26 cellular contexts compared by ENCODE assay signal in the genomic region with DNA sequence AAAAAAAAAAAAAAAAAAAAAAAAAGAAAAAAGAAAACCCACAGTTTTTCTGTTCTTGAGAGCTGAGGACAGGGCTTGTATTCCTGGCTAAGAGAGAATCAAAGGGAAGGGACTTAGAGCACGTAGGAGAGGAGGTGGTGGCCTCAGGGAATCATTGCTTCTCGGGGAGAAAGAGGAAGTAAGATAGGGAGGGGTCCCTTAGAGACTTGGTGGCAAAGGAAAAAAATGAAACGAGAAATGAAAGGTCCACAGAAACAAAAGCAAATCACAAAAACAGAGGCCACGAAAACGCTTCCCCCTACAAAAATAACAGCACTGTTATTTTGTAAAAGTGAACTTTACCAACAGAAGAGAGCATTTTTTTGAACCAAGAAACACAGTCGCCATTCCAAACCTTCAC.
DNase-seq lines count a peak whose midpoint lies in the region; ATAC-seq and TF ChIP-seq lines count a peak whose summit lies in the region.
"Had no signal": no experiment of that assay in that cellular context is flagged by ENCODE, and none has a peak within 500 bp of the region (broad histone marks: within the 10 kb centered on the region; RNA-seq: fewer than 3 reads in every experiment).

No MANE protein-coding gene starts in this region.

- no peaks in the 10 kb centered on the region for H3F3A ChIP-seq in MM.1S (ENCODE audit: insufficient read depth, low read length)

- no peak for ATAC-seq in activated CD4-positive, alpha-beta T cell treated with anti-CD3 and anti-CD28 coated beads for 36 hours
- ATAC-seq in activated B cell treated with CpG ODN at 0.5 μM for 24 hours (ENCODE audit: low read depth), result no peak
- ATAC-seq in HG02798 (IDR thresholded peaks at IDR 0.05; ENCODE audit: poor library complexity, unreplicated experiment), result no peak
- ATAC-seq in left lobe of liver, result no peak
- ATAC-seq: activated CD4-positive, CD25-positive, alpha-beta regulatory T cell treated with anti-CD3 and anti-CD28 coated beads, Interleukin-2, amount 50 U/mL, for 24 hours; activated T-cell treated with anti-CD3 and anti-CD28 coated beads, Interleukin-2, amount 50 U/mL, for 72 hours; CD8-positive, alpha-beta T cell; GM23338; K562 had no signal

- no peak overlapping the region for H3K4me3 ChIP-seq in MM.1S (ENCODE audit: low read length)
- H3K4me3 ChIP-seq: coronary artery, GM23338, K562, MG63, SJSA1, skin epidermis, upper lobe of left lung had no signal

- 0 out of 2 replicates have a peak overlapping the region, but pooled peaks have one; percentile 35 for H2AFZ ChIP-seq in MM.1S (ENCODE audit: low read length)
- H2AFZ ChIP-seq: GM23338 had no signal

- no peak overlapping the region for H3K4me3 Mint-ChIP-seq in activated CD4-positive, alpha-beta T cell treated with anti-CD3 and anti-CD28 coated beads for 36 hours
- peak overlapping the region; percentile 61 for H3K4me3 Mint-ChIP-seq in activated B cell treated with CpG ODN at 0.5 μM for 24 hours
- H3K4me3 Mint-ChIP-seq: activated CD4-positive, alpha-beta memory T cell treated with anti-CD3 and anti-CD28 coated beads for 36 hours; activated T-cell treated with anti-CD3 and anti-CD28 coated beads, Interleukin-2, amount 50 U/mL, for 72 hours; CD8-positive, alpha-beta T cell; GM23338 had no signal

- no peak overlapping the region for H3K9ac ChIP-seq in MM.1S (ENCODE audit: low read length)

- DNase-seq in activated CD4-positive, alpha-beta T cell treated with anti-CD3 and anti-CD28 coated beads for 36 hours, result no peak
- no peak for DNase-seq in activated CD4-positive, alpha-beta T cell treated with anti-CD3 and anti-CD28 coated beads for 48 hours
- DNase-seq in MM.1S (no peak), activated B cell treated with CpG ODN at 0.5 μM for 24 hours (no peak), NCI-H187 treated with DMSO at 0.1 percent for 48 hours (lab: John Stamatoyannopoulos, UW) (no peak), left lobe of liver (ENCODE audit: low spot score) (no peak), GM20000 (ENCODE audit: low spot score) (no peak)
- DNase-seq: activated CD4-positive, alpha-beta memory T cell treated with anti-CD3 and anti-CD28 coated beads for 36 hours; activated naive CD4-positive, alpha-beta T cell treated with Interleukin-2 at 50 U/mL for 16 hours; activated T-cell treated with anti-CD3 and anti-CD28 coated beads, Interleukin-2, amount 50 U/mL, for 72 hours; CD8-positive, alpha-beta T cell; effector memory CD4-positive, alpha-beta T cell; glutamatergic neuron; mesenchymal stem cell; MG63; NCI-H1436; stimulated activated naive B cell treated with anti-CD40 and anti-IgM and Interleukin-4, amounts not matched to agents 10 μg/mL and 1 μg/mL and 100 μg/mL, for 72 hours had no signal

- POLR2A ChIA-PET in activated CD4-positive, alpha-beta T cell treated with anti-CD3 and anti-CD28 coated beads for 36 hours (lab: Charles Lee), result no interaction called here
- POLR2A ChIA-PET in activated B cell treated with CpG ODN at 0.5 μM for 24 hours (lab: Charles Lee), result interaction anchor here (0.7 kb wide), 1 partner anchor 42 kb away, joined by 5 read pairs; no protein-coding TSS in a partner anchor

- no peaks in the 10 kb centered on the region for H3K4me1 ChIP-seq in MM.1S (ENCODE audit: low read length)
- H3K4me1 ChIP-seq: SJSA1, upper lobe of left lung had no signal

- peaks cover 5% of the 10 kb centered on the region for H3K4me1 Mint-ChIP-seq in activated CD4-positive, alpha-beta T cell treated with anti-CD3 and anti-CD28 coated beads for 36 hours
- H3K4me1 Mint-ChIP-seq in activated B cell treated with CpG ODN at 0.5 μM for 24 hours, result peaks cover 24% of the 10 kb centered on the region

- H3K27ac Mint-ChIP-seq in activated CD4-positive, alpha-beta T cell treated with anti-CD3 and anti-CD28 coated beads for 36 hours, result peak overlapping the region; percentile 19
- H3K27ac Mint-ChIP-seq in activated B cell treated with CpG ODN at 0.5 μM for 24 hours, result peak overlapping the region; percentile 41
- H3K27ac Mint-ChIP-seq: activated CD4-positive, alpha-beta memory T cell treated with anti-CD3 and anti-CD28 coated beads for 36 hours; activated T-cell treated with anti-CD3 and anti-CD28 coated beads, Interleukin-2, amount 50 U/mL, for 72 hours; CD8-positive, alpha-beta T cell; GM23338; stimulated activated naive B cell treated with anti-CD40 and anti-IgM and Interleukin-4, amounts not matched to agents 10 μg/mL and 1 μg/mL and 100 μg/mL, for 72 hours had no signal

- intact Hi-C loops in activated CD4-positive, alpha-beta T cell treated with anti-CD3 and anti-CD28 coated beads for 36 hours (cut with DNase I, micrococcal nuclease), result no loop called here
- intact Hi-C loops in activated B cell treated with CpG ODN at 0.5 μM for 24 hours (cut with micrococcal nuclease), result loop anchor here (5.0 kb wide), 1 partner anchor 42 kb away; no protein-coding TSS in a partner anchor

- H3K79me2 ChIP-seq in MM.1S (ENCODE audit: low read length), result no peaks in the 10 kb centered on the region

- no peaks in the 10 kb centered on the region for H3K9me3 Mint-ChIP-seq in activated CD4-positive, alpha-beta T cell treated with anti-CD3 and anti-CD28 coated beads for 36 hours (ENCODE audit: low read depth)
- H3K9me3 Mint-ChIP-seq in activated B cell treated with CpG ODN at 0.5 μM for 24 hours, result no peaks in the 10 kb centered on the region
- H3K9me3 Mint-ChIP-seq: GM23338 had no signal

- no peaks in the 10 kb centered on the region for H4K20me1 ChIP-seq in MM.1S (ENCODE audit: insufficient read depth, low read length)

- H3K36me3 ChIP-seq in MM.1S (replicated peaks; ENCODE audit: insufficient read depth, low read length), result no peaks in the 10 kb centered on the region
- H3K36me3 ChIP-seq: MG63, SJSA1, upper lobe of left lung had no signal

- H3K9me3 ChIP-seq in MM.1S (replicated peaks; ENCODE audit: insufficient read depth, low read length), result no peaks in the 10 kb centered on the region
- H3K9me3 ChIP-seq: MG63, upper lobe of left lung had no signal

- H3K9me2 ChIP-seq in MM.1S (replicated peaks; ENCODE audit: insufficient read depth, low read length), result no peaks in the 10 kb centered on the region

- TF ChIP-seq CTCF in MM.1S (IDR thresholded peaks at IDR 0.05; ENCODE audit: low read length) (no peak), activated B cell treated with CpG ODN at 0.5 μM for 24 hours (IDR thresholded peaks at IDR 0.05) (no peak), GM20000 (IDR thresholded peaks at IDR 0.05; ENCODE audit: extremely low read depth, missing control alignments) (no peak)

- H3K27me3 ChIP-seq in MM.1S (replicated peaks; ENCODE audit: insufficient read depth, low read length), result no peaks in the 10 kb centered on the region
- H3K27me3 ChIP-seq: MG63, SJSA1, upper lobe of left lung had no signal

- H3K36me3 Mint-ChIP-seq in activated CD4-positive, alpha-beta T cell treated with anti-CD3 and anti-CD28 coated beads for 36 hours (ENCODE audit: low read depth), result no peaks in the 10 kb centered on the region
- H3K36me3 Mint-ChIP-seq in activated B cell treated with CpG ODN at 0.5 μM for 24 hours (ENCODE audit: low read depth), result no peaks in the 10 kb centered on the region
- H3K36me3 Mint-ChIP-seq: activated CD4-positive, alpha-beta memory T cell treated with anti-CD3 and anti-CD28 coated beads for 36 hours; CD8-positive, alpha-beta T cell had no signal

- H3K4me2 ChIP-seq in MM.1S (ENCODE audit: low read depth, low read length), result peak overlapping the region; percentile 37; the same call in 1 of the 2 replicates
- H3K4me2 ChIP-seq: GM23338 had no signal

- H3K27me3 Mint-ChIP-seq in activated CD4-positive, alpha-beta T cell treated with anti-CD3 and anti-CD28 coated beads for 36 hours, result peaks cover 7% of the 10 kb centered on the region
- H3K27me3 Mint-ChIP-seq in activated B cell treated with CpG ODN at 0.5 μM for 24 hours, result peaks cover 12% of the 10 kb centered on the region
- H3K27me3 Mint-ChIP-seq: activated CD4-positive, alpha-beta memory T cell treated with anti-CD3 and anti-CD28 coated beads for 36 hours had no signal

- CTCF ChIA-PET in activated CD4-positive, alpha-beta T cell treated with anti-CD3 and anti-CD28 coated beads for 36 hours (lab: Charles Lee), result no interaction called here
- CTCF ChIA-PET in activated B cell treated with CpG ODN at 0.5 μM for 24 hours (lab: Charles Lee), result no interaction called here

- H3K27ac ChIP-seq in MM.1S (ENCODE audit: low read length), result no peak overlapping the region
- H3K27ac ChIP-seq: coronary artery, RWPE1, SJSA1, skin epidermis, upper lobe of left lung had no signal
